Comparison of ENCODE assay signal across 8 cellular contexts in the genomic region with DNA sequence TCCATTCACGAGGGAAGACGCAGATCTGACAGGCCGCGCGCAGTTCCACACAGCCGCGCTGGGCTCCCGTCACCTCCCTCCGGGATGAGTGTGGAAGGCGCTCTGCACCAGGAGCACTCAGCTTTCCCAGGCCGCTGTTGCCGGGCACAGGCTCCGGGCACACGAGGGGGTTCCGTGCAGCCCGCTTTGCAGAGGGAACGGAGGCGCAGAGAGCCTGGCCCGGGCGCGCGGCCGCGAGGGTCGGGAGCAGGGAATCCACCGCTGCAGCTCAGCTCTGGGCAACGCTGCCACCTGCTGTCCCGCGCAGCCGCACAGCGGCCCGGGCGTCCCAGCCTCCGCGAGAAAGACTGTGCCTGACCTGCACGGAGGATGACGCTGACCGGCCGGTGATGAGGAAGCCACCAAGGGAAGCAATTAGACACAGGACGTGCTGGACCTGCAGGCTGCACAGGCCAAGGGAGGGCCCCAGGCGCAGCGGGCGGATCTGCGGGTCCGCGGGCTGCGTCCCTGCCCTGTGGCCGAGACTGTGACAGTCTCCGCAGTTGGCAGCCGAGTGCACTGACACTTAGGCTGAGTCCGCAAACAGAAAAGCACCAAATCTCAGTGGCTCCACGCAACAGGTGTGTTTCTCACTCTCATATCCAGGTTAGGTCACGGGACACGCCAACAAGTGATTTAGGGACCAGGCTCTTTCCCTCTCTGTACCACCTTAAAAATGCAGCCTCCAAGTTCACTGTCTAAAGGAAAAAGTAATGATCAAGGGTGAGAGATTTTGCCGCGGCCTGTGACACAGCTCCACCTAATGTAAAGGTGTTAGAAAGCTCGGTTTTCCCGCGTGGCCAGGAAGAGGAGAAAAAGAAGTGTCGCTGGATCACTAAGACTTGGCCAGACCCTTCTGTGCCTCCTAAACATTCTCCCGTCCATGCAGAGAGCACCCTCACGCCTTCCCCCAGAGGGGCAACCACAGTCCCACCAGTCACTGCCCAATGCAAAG.
DNase-seq lines count a peak whose midpoint lies in the region; ATAC-seq and TF ChIP-seq lines count a peak whose summit lies in the region.

No MANE protein-coding gene starts in this region.

- H3K27me3 Mint-ChIP-seq in activated naive CD8-positive, alpha-beta T cell: peaks cover 15% of the 10 kb centered on the region

- H3K9me3 ChIP-seq in psoas muscle: no peaks in the 10 kb centered on the region

- no peaks in the 10 kb centered on the region for H3K4me1 ChIP-seq in psoas muscle

- no peak overlapping the region for H3K27ac ChIP-seq in psoas muscle

- intact Hi-C loops in left ventricle myocardium superior (cut with micrococcal nuclease): no loop called here
- intact Hi-C loops in psoas muscle (cut with DNase I): no loop called here

- peaks cover 30% of the 10 kb centered on the region for H3K27me3 ChIP-seq in H7 (ENCODE audit: control insufficient read depth, insufficient read depth, low read length)
- H3K27me3 ChIP-seq in psoas muscle (ENCODE audit: insufficient read depth in 3 of 3, low read length in 2 of 3): peaks cover 0 to 39% (median 5%) of the 10 kb centered on the region in 3 donors

- H3K4me3 ChIP-seq in H7 (ENCODE audit: insufficient read depth, low read depth, low read length) (peak overlapping the region; percentile 57), psoas muscle (peak overlapping the region; percentile 49)

- ATAC-seq in left ventricle myocardium superior (peak; percentile 85), psoas muscle (peak in 2 of 4 donors; percentile 30 to 53)

- H3K4me1 Mint-ChIP-seq in activated naive CD8-positive, alpha-beta T cell (ENCODE audit: low read depth): peaks cover 9% of the 10 kb centered on the region

- no peaks in the 10 kb centered on the region for H3K36me3 Mint-ChIP-seq in activated naive CD8-positive, alpha-beta T cell

- H3K27ac Mint-ChIP-seq in activated naive CD8-positive, alpha-beta T cell: no peak overlapping the region

- peak; percentile 5 for TF ChIP-seq CTCF in psoas muscle (IDR thresholded peaks at IDR 0.05)

- 2 to 5% (median 4%) methylated on average over 60 to 62 of the region's 62 CpGs for WGBS in psoas muscle, 3 donors

- H3K9me3 Mint-ChIP-seq in activated naive CD8-positive, alpha-beta T cell (ENCODE audit: low read depth): peaks cover 8% of the 10 kb centered on the region

- H3K4me3 Mint-ChIP-seq in activated naive CD8-positive, alpha-beta T cell: peak overlapping the region; percentile 57

- peak; percentile 61 for DNase-seq in activated CD8-positive, alpha-beta memory T cell treated with anti-CD3 and anti-CD28 coated beads, Interleukin-2, amount 50 U/mL, for 48 hours
- no peak for DNase-seq in activated CD8-positive, alpha-beta memory T cell treated with anti-CD3 and anti-CD28 coated beads, Interleukin-2, amount 50 U/mL, for 4 hours
- DNase-seq in H7: peak; percentile 94
- peak; percentile 63 for DNase-seq in NCI-H146 (lab: John Stamatoyannopoulos, UW)
- DNase-seq in left ventricle myocardium superior: peak; percentile 55
- peak; percentile 31 to 48 for DNase-seq in psoas muscle
- DNase-seq in NCI-H1048 (lab: John Stamatoyannopoulos, UW): no peak

- H3K36me3 ChIP-seq in H7 (replicated peaks; ENCODE audit: control insufficient read depth, insufficient read depth, low read length) (no peaks in the 10 kb centered on the region), psoas muscle (ENCODE audit: insufficient read depth in 1 of 2, low read depth in 1 of 2) (no peaks in the 10 kb centered on the region)

Comparison
In these comparisons a context has a peak if more than half of its experiments do, and no peak if none do; other contexts are left out.
1. DNase-seq: peak in activated CD8-positive, alpha-beta memory T cell treated with anti-CD3 and anti-CD28 coated beads, Interleukin-2, amount 50 U/mL, for 48 hours (single experiment), H7 (single experiment), NCI-H146 (single experiment), left ventricle myocardium superior (single experiment) and psoas muscle (2 of 2); none in activated CD8-positive, alpha-beta memory T cell treated with anti-CD3 and anti-CD28 coated beads, Interleukin-2, amount 50 U/mL, for 4 hours (single experiment) and NCI-H1048 (single experiment).